In genomic region chr1:158691907-158692306, GRCh38 we compare ENCODE assay signal across 11 cellular contexts. TPM values are rescaled to one million over a fixed set of nuclear protein-coding genes. Genes with fewer than 3 reads are reported as not detected.
"Had no signal": no experiment of that assay in that cellular context is flagged by ENCODE, and none has a peak within 500 bp of the region (broad histone marks: within the 10 kb centered on the region; RNA-seq: fewer than 3 reads in every experiment).

No MANE protein-coding gene starts in this region.

- H3K36me3 ChIP-seq: HAP-1 had no signal

- H3K9me3 ChIP-seq: HAP-1 had no signal

- H3K27ac ChIP-seq: GM23248, HL-60 had no signal

- H3K4me1 ChIP-seq: HAP-1 had no signal

- DNase-seq: GM23248, GOT3, H7, HFFc6, IMR-90, KBM-7 had no signal

- H2AFZ ChIP-seq: GM23248 had no signal

- H3K9ac ChIP-seq: GM23248 had no signal

- ATAC-seq: HCT116 had no signal

- H3K4me3 ChIP-seq: GM23248, HAP-1 had no signal

RNA-seq across cellular contexts. Expression of gene SPTA1, which starts 5.4 kb away (rescaled TPM):
- total RNA-seq: GM23248, H7, HFFc6, HT1080, IMR-90 had no signal
- polyA plus RNA-seq: GM23248, IMR-90 had no signal

RNA-seq across cellular contexts. Expression of gene OR6K2, which starts 8.5 kb away (rescaled TPM):
- total RNA-seq: GM23248, H4, H7, HFFc6, HT1080, IMR-90 had no signal
- polyA plus RNA-seq: GM23248, IMR-90 had no signal

RNA-seq across cellular contexts. Expression of gene OR6K3, which starts 28.6 kb away (rescaled TPM):
- total RNA-seq: GM23248, H4, H7, HFFc6, HT1080, IMR-90 had no signal
- polyA plus RNA-seq: GM23248, IMR-90 had no signal
